In genomic region chr5:131164161-131164930, GRCh38 we compare ENCODE assay signal across 8 cellular contexts. TPM values are rescaled to one million over a fixed set of nuclear protein-coding genes. Genes with fewer than 3 reads are reported as not detected.
DNase-seq lines count a peak whose midpoint lies in the region; ATAC-seq and TF ChIP-seq lines count a peak whose summit lies in the region.

No MANE protein-coding gene starts in this region.

- ATAC-seq in GM18858 (IDR thresholded peaks at IDR 0.05; ENCODE audit: unreplicated experiment) = peak; percentile 49
- peak; percentile 69 for ATAC-seq in HG03095 (IDR thresholded peaks at IDR 0.05; ENCODE audit: unreplicated experiment)

- TF ChIP-seq CTCF in lower leg skin (IDR thresholded peaks at IDR 0.05) = no peak

- peak overlapping the region; percentile 82 for H3K4me3 ChIP-seq in lower leg skin (ENCODE audit: low read depth, poor library complexity, severe bottlenecking)

- no peak for TF ChIP-seq POLR2A in lower leg skin (IDR thresholded peaks at IDR 0.05)

- DNase-seq in AG08396 (ENCODE audit: low spot score) (peak; percentile 89), NCI-H460 (ENCODE audit: extremely low read depth, low read depth) (peak; percentile 38), dermis microvascular lymphatic vessel endothelial cell (ENCODE audit: low read depth in 2 of 2) (peak; percentile 23 to 72), lower leg skin (ENCODE audit: low spot score in 2 of 2) (peak; percentile 56 to 92)
- DNase-seq in activated CD4-positive, alpha-beta T cell treated with anti-CD3 and anti-CD28 coated beads, Interleukin-2, amount 50 U/mL, for 48 hours = peak; percentile 62 to 70
- peak; percentile 60 to 65 for DNase-seq in stimulated activated CD4-positive, alpha-beta T cell treated with anti-CD3 and anti-CD28 coated beads, Interleukin-4, amount 100 ng/mL, for 48 hours (ENCODE audit: low read depth in 2 of 2)

- WGBS in lower leg skin, 2 donors = 0 to 1% methylated on average over 24 to 31 of the region's 57 CpGs

- intact Hi-C loops in lower leg skin (cut with DNase I; ENCODE audit: low total_unique reads) = loop anchor here (10.0 kb wide), 1 partner anchor 250 kb away; no protein-coding TSS in a partner anchor

RNA-seq across cellular contexts. Expression of gene HINT1, which starts 0.7 kb away (rescaled TPM):
- total RNA-seq in NCI-H460 (2014; rRNA removed; shearing (Covaris generic)) = 596 and 611 TPM in 2 replicates
- 705 and 852 TPM in 2 replicates for polyA plus RNA-seq in NCI-H460 (2014; cell fraction: nucleus; rRNA removed)
- total RNA-seq in dermis microvascular lymphatic vessel endothelial cell = 199 and 247 TPM in 2 replicates
- total RNA-seq in lower leg skin = 100 to 1,000 TPM; 154 to 211 (median 190) TPM

RNA-seq across cellular contexts. Expression of gene LYRM7, which starts 6.4 kb away (rescaled TPM):
- 8.7 and 14.8 TPM in 2 replicates for total RNA-seq in NCI-H460 (2014; rRNA removed; shearing (Covaris generic))
- 13.2 and 210 TPM in 2 replicates for polyA plus RNA-seq in NCI-H460 (2014; cell fraction: nucleus; rRNA removed)
- total RNA-seq in dermis microvascular lymphatic vessel endothelial cell (3.5 and 3.6 TPM in 2 replicates), lower leg skin (10 to 100 TPM in 1 of 4 donors, 1 to 10 TPM in 3; 4.1 to 15.7 (median 5.8) TPM)

Comparison
In these comparisons a context has a peak if more than half of its experiments do, and no peak if none do; other contexts are left out.
1. Peak in every context shown above with its lines: DNase-seq, ATAC-seq and H3K4me3 ChIP-seq.
2. DNase-seq: peak in every context shown above with its lines; median percentile 89 in AG08396; 74 in lower leg skin; 66 in activated CD4-positive, alpha-beta T cell treated with anti-CD3 and anti-CD28 coated beads, Interleukin-2, amount 50 U/mL, for 48 hours; 62 in stimulated activated CD4-positive, alpha-beta T cell treated with anti-CD3 and anti-CD28 coated beads, Interleukin-4, amount 100 ng/mL, for 48 hours; 48 in dermis microvascular lymphatic vessel endothelial cell; 38 in NCI-H460.